Comparison of ENCODE assay signal across 9 cellular contexts in genomic region chr1:91555821-91556531, GRCh38. TPM values are rescaled to one million over a fixed set of nuclear protein-coding genes. Genes with fewer than 3 reads are reported as not detected.
A peak's percentile ranks its signal among the peaks of the same experiment; 100 is the strongest.
DNase-seq lines count a peak whose midpoint lies in the region; ATAC-seq and TF ChIP-seq lines count a peak whose summit lies in the region.
"Had no signal": no experiment of that assay in that cellular context is flagged by ENCODE, and none has a peak within 500 bp of the region (broad histone marks: within the 10 kb centered on the region; RNA-seq: fewer than 3 reads in every experiment).

No MANE protein-coding gene starts in this region.

- H3K4me1 ChIP-seq in GM23338 (ENCODE audit: insufficient read depth) (no peaks in the 10 kb centered on the region), gastrocnemius medialis (peaks cover 0 to 7% of the 10 kb centered on the region in 2 donors)

- no peaks in the 10 kb centered on the region; the same call in 2 of the 3 replicates for H3K9me3 Mint-ChIP-seq in GM23338
- H3K9me3 Mint-ChIP-seq in activated CD4-positive, alpha-beta T cell treated with anti-CD3 and anti-CD28 coated beads for 36 hours (ENCODE audit: low read depth) = peaks cover 2% of the 10 kb centered on the region

- ATAC-seq in GM23338 (no peak), GM21423 (IDR thresholded peaks at IDR 0.05; ENCODE audit: unreplicated experiment) (no peak), gastrocnemius medialis (no peak), GM19328 (IDR thresholded peaks at IDR 0.05; ENCODE audit: unreplicated experiment) (no peak)
- peak; percentile 88 for ATAC-seq in activated CD4-positive, alpha-beta T cell treated with anti-CD3 and anti-CD28 coated beads for 36 hours

- TF ChIP-seq CTCF in GM23338 (conservative IDR thresholded peaks at IDR 0.05; ENCODE audit: low read depth in 2 of 2) = no peak
- no peak for TF ChIP-seq CTCF in gastrocnemius medialis (IDR thresholded peaks at IDR 0.05 in 4 of 5, conservative IDR thresholded peaks at IDR 0.05 in 1 of 5)

- no peak overlapping the region for H3K4me2 ChIP-seq in GM23338
- H3K4me2 ChIP-seq: KMS-11 had no signal

- H3K27ac Mint-ChIP-seq in GM23338 = no peak overlapping the region
- peak overlapping the region; percentile 97 for H3K27ac Mint-ChIP-seq in activated CD4-positive, alpha-beta T cell treated with anti-CD3 and anti-CD28 coated beads for 36 hours

- DNase-seq in GM23338 (ENCODE audit: low spot score) (no peak), dermis blood vessel endothelial cell (peak; percentile 43), gastrocnemius medialis (no peak), midbrain (lab: John Stamatoyannopoulos, UW) (no peak)
- DNase-seq in activated CD4-positive, alpha-beta T cell treated with anti-CD3 and anti-CD28 coated beads for 36 hours = peak; percentile 78
- peak; percentile 28 to 71 for DNase-seq in stimulated activated CD4-positive, alpha-beta T cell treated with anti-CD3 and anti-CD28 coated beads, Interleukin-4, amount 100 ng/mL, for 4 hours

- no peak overlapping the region for H3K4me3 ChIP-seq in GM23338
- no peak overlapping the region for H3K4me3 ChIP-seq in gastrocnemius medialis

- 0 out of 2 replicates have a peak, but pooled peaks cover 7% of the 10 kb centered on the region for H3K9me2 ChIP-seq in GM23338 (ENCODE audit: insufficient read depth)

- in situ Hi-C loops in gastrocnemius medialis (cut with MboI; ENCODE audit: low sequenced_read_pairs in 4 of 4) = no loop called here

- CTCF ChIA-PET in activated CD4-positive, alpha-beta T cell treated with anti-CD3 and anti-CD28 coated beads for 36 hours (lab: Charles Lee) = interaction anchor here (0.8 to 1.5 kb wide), 4 partner anchors 44 to 198 kb away, joined by 3 to 4 read pairs (median 3); no protein-coding TSS in a partner anchor

- POLR2A ChIA-PET in activated CD4-positive, alpha-beta T cell treated with anti-CD3 and anti-CD28 coated beads for 36 hours (lab: Charles Lee) = interaction anchor here (0.6 kb wide), 1 partner anchor 1948 kb away, joined by 3 read pairs; no protein-coding TSS in a partner anchor

- no peaks in the 10 kb centered on the region for H3F3A ChIP-seq in GM23338 (replicated peaks; ENCODE audit: low read depth)

- peaks cover 3% of the 10 kb centered on the region for H3K27me3 Mint-ChIP-seq in GM23338 (ENCODE audit: insufficient read depth, low read depth, poor library complexity)
- H3K27me3 Mint-ChIP-seq in activated CD4-positive, alpha-beta T cell treated with anti-CD3 and anti-CD28 coated beads for 36 hours = no peaks in the 10 kb centered on the region

- H3K36me3 ChIP-seq in GM23338 (ENCODE audit: insufficient read depth) = no peaks in the 10 kb centered on the region
- H3K36me3 ChIP-seq in gastrocnemius medialis = no peaks in the 10 kb centered on the region

- H3K4me3 Mint-ChIP-seq in GM23338 = no peak overlapping the region
- H3K4me3 Mint-ChIP-seq in activated CD4-positive, alpha-beta T cell treated with anti-CD3 and anti-CD28 coated beads for 36 hours = peak overlapping the region; percentile 60

- intact Hi-C loops in activated CD4-positive, alpha-beta T cell treated with anti-CD3 and anti-CD28 coated beads for 36 hours (cut with DNase I, micrococcal nuclease) = loop anchor here (1.0 to 10.0 kb wide), 17 partner anchors 33 to 1029 kb away; partner anchors contain the start of genes GFI1 (in 1 of the 2) and ZNF644 (in 1 of the 2)
- intact Hi-C loops in gastrocnemius medialis (cut with DNase I; ENCODE audit: low total_unique reads) = no loop called here

- no peaks in the 10 kb centered on the region for H3K9me3 ChIP-seq in gastrocnemius medialis

- peaks cover 3% of the 10 kb centered on the region; the same call in 2 of the 3 replicates for H3K4me1 Mint-ChIP-seq in GM23338
- H3K4me1 Mint-ChIP-seq in activated CD4-positive, alpha-beta T cell treated with anti-CD3 and anti-CD28 coated beads for 36 hours = peaks cover 83% of the 10 kb centered on the region

- H3K36me3 Mint-ChIP-seq in GM23338 (ENCODE audit: low read depth) = no peaks in the 10 kb centered on the region
- H3K36me3 Mint-ChIP-seq in activated CD4-positive, alpha-beta T cell treated with anti-CD3 and anti-CD28 coated beads for 36 hours (ENCODE audit: low read depth) = no peaks in the 10 kb centered on the region

- H4K20me1 ChIP-seq in GM23338 (replicated peaks; ENCODE audit: insufficient read depth) = no peaks in the 10 kb centered on the region

- H2AFZ ChIP-seq in GM23338 = peak overlapping the region; percentile 33; the same call in 1 of the 2 replicates

- H3K27ac ChIP-seq in GM23338 (ENCODE audit: low read depth) (no peak overlapping the region), gastrocnemius medialis (no peak overlapping the region)
- H3K27ac ChIP-seq: KMS-11 had no signal

- no peaks in the 10 kb centered on the region for H3K79me2 ChIP-seq in GM23338 (replicated peaks; ENCODE audit: insufficient read depth)

- no peak for TF ChIP-seq POLR2A in gastrocnemius medialis (IDR thresholded peaks at IDR 0.05)

- H3K27me3 ChIP-seq in GM23338 (ENCODE audit: insufficient read depth) (no peaks in the 10 kb centered on the region), gastrocnemius medialis (no peaks in the 10 kb centered on the region)

TF ChIP-seq in GM23338, 12 proteins besides CTCF, POLR2A, EP300 and RAD21 (continues in another document):
- no peak for TF ChIP-seq STAT1 (IDR thresholded peaks at IDR 0.05; ENCODE audit: unreplicated experiment)
- TF ChIP-seq ZNF331 (CRISPR knock-in tag; IDR thresholded peaks at IDR 0.05; ENCODE audit: low read depth) = no peak
- no peak for TF ChIP-seq REST (IDR thresholded peaks at IDR 0.05; ENCODE audit: unreplicated experiment)
- TF ChIP-seq ETS1 (IDR thresholded peaks at IDR 0.05) = no peak
- TF ChIP-seq NANOG (IDR thresholded peaks at IDR 0.05; ENCODE audit: borderline replicate concordance) = no peak
- no peak for TF ChIP-seq EZH2 (IDR thresholded peaks at IDR 0.05; ENCODE audit: low read depth, unreplicated experiment)
- TF ChIP-seq ZNF114 (CRISPR knock-in tag; IDR thresholded peaks at IDR 0.05) = no peak
- TF ChIP-seq POLR2AphosphoS5 (IDR thresholded peaks at IDR 0.05; ENCODE audit: low read depth) = no peak
- TF ChIP-seq EZH2phosphoT487 (IDR thresholded peaks at IDR 0.05; ENCODE audit: unreplicated experiment) = no peak

RNA-seq across cellular contexts. Expression of gene CDC7, which starts 55.3 kb away (rescaled TPM):
- 43.3 and 44.0 TPM in 2 replicates for total RNA-seq in GM23338 (2014; rRNA removed; shearing (Covaris generic))
- 19.0 and 26.6 TPM in 2 replicates for polyA plus RNA-seq in GM23338 (2016; fragmentation: Nextera tagmentation; extraction: Ambion mirVana)
- 10 to 100 TPM; 31.1 to 32.0 TPM for total RNA-seq in activated CD4-positive, alpha-beta T cell treated with anti-CD3 and anti-CD28 coated beads for 36 hours
- total RNA-seq in dermis blood vessel endothelial cell = 2.6 and 7.7 TPM in 2 replicates
- total RNA-seq in gastrocnemius medialis = under 1 TPM in 3 of 4 donors, not detected in 1; 0.10 to 0.44 (median 0.20) TPM

Comparison
In these comparisons a context has a peak if more than half of its experiments do, and no peak if none do; other contexts are left out.
1. DNase-seq: peak in activated CD4-positive, alpha-beta T cell treated with anti-CD3 and anti-CD28 coated beads for 36 hours (single experiment), dermis blood vessel endothelial cell (single experiment) and stimulated activated CD4-positive, alpha-beta T cell treated with anti-CD3 and anti-CD28 coated beads, Interleukin-4, amount 100 ng/mL, for 4 hours (2 of 2); none in GM23338 (single experiment), gastrocnemius medialis (0 of 2) and midbrain (single experiment).